Comparison of ENCODE assay signal across 8 cellular contexts in the genomic region with DNA sequence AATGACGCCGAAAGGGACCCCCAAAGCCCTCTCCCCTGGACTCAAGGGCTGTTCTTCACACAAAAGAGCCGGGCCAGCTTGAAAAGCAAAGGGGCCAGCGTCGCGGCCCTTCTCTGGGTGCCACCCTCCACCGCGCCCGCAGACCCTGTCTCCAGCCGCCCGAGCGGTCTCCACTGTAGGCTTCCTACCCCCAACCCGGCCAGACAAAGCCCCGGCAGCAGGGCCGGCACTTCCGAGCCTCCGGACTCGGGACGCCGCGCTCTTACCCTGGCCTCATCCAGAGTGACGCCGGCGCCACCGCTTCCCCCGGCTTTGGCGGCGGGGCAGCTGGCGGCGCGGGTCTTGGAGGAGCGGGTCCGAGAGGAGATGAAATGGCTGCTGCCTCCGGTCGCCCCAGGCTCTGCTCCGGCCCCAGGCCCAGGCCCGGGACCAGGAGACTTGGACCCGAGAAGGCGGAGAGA. TPM values are rescaled to one million over a fixed set of nuclear protein-coding genes. Genes with fewer than 3 reads are reported as not detected.
DNase-seq lines count a peak whose midpoint lies in the region; ATAC-seq and TF ChIP-seq lines count a peak whose summit lies in the region.

No MANE protein-coding gene starts in this region.

- ATAC-seq in GM21786 (IDR thresholded peaks at IDR 0.05; ENCODE audit: unreplicated experiment), result peak; percentile 13
- ATAC-seq in activated T-cell treated with anti-CD3 and anti-CD28 coated beads, Interleukin-2, amount 50 U/mL, for 4 hours, result peak; percentile 16 to 17

- peaks cover 2 to 5% of the 10 kb centered on the region in 2 donors for H3K4me1 ChIP-seq in neuronal stem cell (ENCODE audit: control insufficient read depth in 2 of 2, insufficient read depth in 1 of 2, low read depth in 1 of 2, low read length in 2 of 2)

- no peak for DNase-seq in GM12865 (ENCODE audit: low read depth)
- no peak for DNase-seq in LNCaP clone FGC (ENCODE audit: low read depth)
- no peak for DNase-seq in activated T-cell treated with anti-CD3 and anti-CD28 coated beads, Interleukin-2, amount 50 U/mL, for 4 hours
- peak in 1 of 2 donors; percentile 55 for DNase-seq in foreskin fibroblast
- DNase-seq in neuronal stem cell (ENCODE audit: low spot score), result peak; percentile 47
- DNase-seq in COLO829 (ENCODE audit: low spot score), result no peak
- DNase-seq in 8988T, result no peak

- H2AK5ac ChIP-seq in neuronal stem cell (ENCODE audit: low read depth, low read length), result peak overlapping the region; percentile 70

- no CpG with 5 or more reads among the region's 39 CpGs for WGBS in neuronal stem cell (ENCODE audit: extremely low coverage in 2 of 2, insufficient read length in 2 of 2, insufficient replicate concordance in 1 of 2), 2 donors

- peak overlapping the region; percentile 100 for H3K9ac ChIP-seq in neuronal stem cell (ENCODE audit: low read depth, low read length, poor library complexity)

- peaks cover 5% of the 10 kb centered on the region for H3K36me3 Mint-ChIP-seq in activated T-cell treated with anti-CD3 and anti-CD28 coated beads, Interleukin-2, amount 50 U/mL, for 4 hours (ENCODE audit: insufficient read depth)

- no peaks in the 10 kb centered on the region for H3K27me3 Mint-ChIP-seq in activated T-cell treated with anti-CD3 and anti-CD28 coated beads, Interleukin-2, amount 50 U/mL, for 4 hours (ENCODE audit: low read depth)

- no peaks in the 10 kb centered on the region for H3K9me3 ChIP-seq in neuronal stem cell (replicated peaks in 1 of 2; ENCODE audit: control insufficient read depth in 2 of 2, insufficient read depth in 1 of 2, low read depth in 1 of 2, low read length in 2 of 2)

- H4K91ac ChIP-seq in neuronal stem cell (ENCODE audit: low read depth, low read length, poor library complexity), result peak overlapping the region; percentile 72

- H3K14ac ChIP-seq in neuronal stem cell (ENCODE audit: low read length), result peak overlapping the region; percentile 99

- no peaks in the 10 kb centered on the region for H3K27me3 ChIP-seq in neuronal stem cell (ENCODE audit: control insufficient read depth in 3 of 3, insufficient read depth in 3 of 3, low read depth in 1 of 3, low read length in 3 of 3)

- H2AFZ ChIP-seq in neuronal stem cell (ENCODE audit: low read length), result peak overlapping the region; percentile 96

- peak overlapping the region; percentile 89 for H2BK15ac ChIP-seq in neuronal stem cell (ENCODE audit: low read length)

- H2BK12ac ChIP-seq in neuronal stem cell (ENCODE audit: low read length), result no peak overlapping the region

- H3K4me2 ChIP-seq in neuronal stem cell (ENCODE audit: insufficient read depth, low read length, poor library complexity, severe bottlenecking), result peak overlapping the region; percentile 67

- peaks cover 4 to 25% of the 10 kb centered on the region in 2 donors for H3K36me3 ChIP-seq in neuronal stem cell (replicated peaks in 1 of 2; ENCODE audit: control insufficient read depth in 2 of 2, insufficient read depth in 2 of 2, low read length in 2 of 2)

- peak overlapping the region; percentile 91 for H3K27ac ChIP-seq in neuronal stem cell (replicated peaks; ENCODE audit: low read length)

- H3K4me1 Mint-ChIP-seq in activated T-cell treated with anti-CD3 and anti-CD28 coated beads, Interleukin-2, amount 50 U/mL, for 4 hours (ENCODE audit: low read depth), result peaks cover 42% of the 10 kb centered on the region

- H2BK120ac ChIP-seq in neuronal stem cell (ENCODE audit: low read depth, low read length), result peak overlapping the region; percentile 81

- peak overlapping the region; percentile 91 for H2BK5ac ChIP-seq in neuronal stem cell (ENCODE audit: low read length)

- H3K18ac ChIP-seq in neuronal stem cell (ENCODE audit: low read length), result peak overlapping the region; percentile 100

- no peak overlapping the region for H4K8ac ChIP-seq in neuronal stem cell (ENCODE audit: low read depth, low read length)

- TF ChIP-seq CTCF in GM12865 (IDR thresholded peaks at IDR 0.05; ENCODE audit: insufficient read depth, low read depth, low read length, missing control alignments), result no peak
- TF ChIP-seq CTCF in LNCaP clone FGC (IDR thresholded peaks at IDR 0.05; ENCODE audit: control insufficient read depth, extremely low read depth, insufficient read depth), result no peak
- TF ChIP-seq CTCF in foreskin fibroblast (IDR thresholded peaks at IDR 0.05; ENCODE audit: low read depth, low read length), result no peak

- H3K23ac ChIP-seq in neuronal stem cell (ENCODE audit: low read depth, low read length, poor library complexity), result peak overlapping the region; percentile 45

- H3K4me3 Mint-ChIP-seq in activated T-cell treated with anti-CD3 and anti-CD28 coated beads, Interleukin-2, amount 50 U/mL, for 4 hours, result peak overlapping the region; percentile 94

- H3K9me3 Mint-ChIP-seq in activated T-cell treated with anti-CD3 and anti-CD28 coated beads, Interleukin-2, amount 50 U/mL, for 4 hours, result no peaks in the 10 kb centered on the region

- H3K4ac ChIP-seq in neuronal stem cell (ENCODE audit: low read length), result no peak overlapping the region

- H3K79me1 ChIP-seq in neuronal stem cell (ENCODE audit: low read depth, low read length), result peaks cover 3% of the 10 kb centered on the region

- H3K4me3 ChIP-seq in GM12865 (ENCODE audit: low read depth, low read length) (peak overlapping the region; percentile 82), LNCaP clone FGC (ENCODE audit: low read depth, low read length) (peak overlapping the region; percentile 73), foreskin fibroblast (ENCODE audit: low read depth in 1 of 2, low read length in 2 of 2) (peak overlapping the region; percentile 90 to 95), neuronal stem cell (ENCODE audit: low read length in 2 of 2) (peak overlapping the region; percentile 79 to 99)

RNA-seq across cellular contexts. Expression of a gene that starts 0.6 kb away (rescaled TPM):
- total RNA-seq in activated T-cell treated with anti-CD3 and anti-CD28 coated beads, Interleukin-2, amount 50 U/mL, for 4 hours, result 10 to 100 TPM; 12.5 to 15.4 (median 13.2) TPM
- polyA plus RNA-seq in neuronal stem cell (2013, experiment 1 of 2), result 7.0 TPM
- 7.6 TPM for polyA plus RNA-seq in neuronal stem cell (2013, experiment 2 of 2)

RNA-seq across cellular contexts. Expression of a gene that starts 13.9 kb away (rescaled TPM):
- total RNA-seq in activated T-cell treated with anti-CD3 and anti-CD28 coated beads, Interleukin-2, amount 50 U/mL, for 4 hours, result 10 to 100 TPM in 1 of 3 donors, 1 to 10 TPM in 2; 9.8 to 11.0 (median 9.9) TPM
- 15.7 TPM for polyA plus RNA-seq in neuronal stem cell (2013, experiment 1 of 2)
- polyA plus RNA-seq in neuronal stem cell (2013, experiment 2 of 2), result 15.8 TPM
